8 cellular contexts compared by ENCODE assay signal in genomic region chr11:60905551-60906113, GRCh38. TPM values are rescaled to one million over a fixed set of nuclear protein-coding genes. Genes with fewer than 3 reads are reported as not detected.
DNase-seq lines count a peak whose midpoint lies in the region; ATAC-seq, FAIRE-seq and TF ChIP-seq lines count a peak whose summit lies in the region.

No MANE protein-coding gene starts in this region.

- H3K79me2 ChIP-seq in HepG2 (ENCODE audit: insufficient read depth, low read length), result peaks cover 33% of the 10 kb centered on the region

- peak overlapping the region; percentile 70 to 88 (median 83) for H3K4me3 ChIP-seq in HepG2 (replicated peaks in 1 of 3; ENCODE audit: insufficient read depth in 1 of 3, low read depth in 2 of 3, low read length in 3 of 3)

- peaks cover 17% of the 10 kb centered on the region for H3K27me3 Mint-ChIP-seq in brain

- H3K4me2 ChIP-seq in HepG2 (ENCODE audit: low read depth, low read length), result peak overlapping the region; percentile 89

- TF ChIP-seq EP300 in HepG2 (IDR thresholded peaks at IDR 0.05; ENCODE audit: low read depth in 2 of 2, low read length in 2 of 2) (no peak), HepG2 (CRISPR knock-in tag; IDR thresholded peaks at IDR 0.05; ENCODE audit: borderline replicate concordance) (no peak)

- TF ChIP-seq CTCF in brain (conservative IDR thresholded peaks at IDR 0.05) (no peak), HepG2 (CRISPR knock-in tag; IDR thresholded peaks at IDR 0.05) (no peak)

- peak overlapping the region; percentile 95 for H3K9ac ChIP-seq in HepG2 (ENCODE audit: insufficient read depth, low read depth, low read length)

- peaks cover 37% of the 10 kb centered on the region for H3K4me1 Mint-ChIP-seq in brain

- intact Hi-C loops in HepG2 (cut with micrococcal nuclease; ENCODE audit: unreplicated experiment), result no loop called here

- DNase-seq in DMS 273 (lab: John Stamatoyannopoulos, UW; ENCODE audit: unreplicated experiment), result peak; percentile 49
- DNase-seq in DMS 273 treated with DMSO at 0.1 percent for 48 hours (lab: John Stamatoyannopoulos, UW), result no peak
- DNase-seq in NCI-H226, result peak; percentile 74
- DNase-seq in HepG2 (ENCODE audit: low spot score), result peak; percentile 36
- no peak for DNase-seq in NCI-H510A treated with DMSO at 0.1 percent for 48 hours (lab: John Stamatoyannopoulos, UW)
- DNase-seq in hepatic stellate cell (ENCODE audit: low spot score), result no peak

- no peaks in the 10 kb centered on the region for H3K9me3 ChIP-seq in HepG2 (ENCODE audit: low read length)

- POLR2A ChIA-PET in HepG2 (lab: Yijun Ruan, JAX), result interaction anchor here (0.7 to 1.6 kb wide), 5 partner anchors 8 to 256 kb away, joined by 3 to 5 read pairs (median 3); partner anchors contain the start of genes PTGDR2, TMEM109, TMEM132A and VPS37C

- H3K27ac ChIP-seq in HepG2 (ENCODE audit: extremely low read length, insufficient read depth, low read length), result peak overlapping the region; percentile 94
- peak overlapping the region; percentile 70 for H3K27ac ChIP-seq in temporal lobe (ENCODE audit: low read depth, low read length)

- peaks cover 0 to 5% (median 2%) of the 10 kb centered on the region in 5 experiments for H3K9me3 Mint-ChIP-seq in brain

- peak overlapping the region; percentile 87 to 94 (median 91) for H3K4me3 Mint-ChIP-seq in brain

- CTCF ChIA-PET in HepG2 (lab: Yijun Ruan, JAX; ENCODE audit: low intra/inter-chr PET ratio, low total read pairs), result no interaction called here

- no peaks in the 10 kb centered on the region for H3K27me3 ChIP-seq in HepG2 (ENCODE audit: control insufficient read depth in 1 of 2, insufficient read depth in 2 of 2, low read length in 2 of 2)

- H4K20me1 ChIP-seq in HepG2 (ENCODE audit: insufficient read depth, low read length), result peaks cover 17% of the 10 kb centered on the region

- peaks cover 23% of the 10 kb centered on the region for H3K36me3 Mint-ChIP-seq in brain

- ATAC-seq in HepG2, result peak; percentile 18; the same call in 1 of the 3 replicates

- peaks cover 15 to 31% of the 10 kb centered on the region in 2 experiments; a peak in 4 of 5 replicates for H3K36me3 ChIP-seq in HepG2 (replicated peaks in 1 of 2; ENCODE audit: control insufficient read depth in 1 of 2, insufficient read depth in 2 of 2, low read length in 2 of 2)

- TF ChIP-seq POLR2A in HepG2 (IDR thresholded peaks at IDR 0.05; ENCODE audit: insufficient read depth in 1 of 2, low read depth in 2 of 2, low read length in 2 of 2), result no peak

- peak overlapping the region; percentile 88 to 96 (median 93) for H3K27ac Mint-ChIP-seq in brain

- TF ChIP-seq RAD21 in HepG2 (CRISPR knock-in tag; IDR thresholded peaks at IDR 0.05), result no peak

- 3% methylated on average over 8 of the region's 16 CpGs for WGBS in HepG2 (ENCODE audit: low lambda C conversion rate)

- peaks cover 34% of the 10 kb centered on the region for H3K4me1 ChIP-seq in HepG2 (ENCODE audit: insufficient read depth, low read length)

- in situ Hi-C loops in HepG2 (cut with HindIII; ENCODE audit: extremely low pct_ligation_motif_present, low pct_unique_long_range_greater_than_20kb), result no loop called here

- FAIRE-seq in HepG2 (lab: Jason Lieb, UNC), result no peak

- BruUV-seq in HepG2 (replicated peaks; lab: Mats Ljungman, UMichigan), result TSS peak; percentile 63

- no peak overlapping the region for H2AFZ ChIP-seq in HepG2 (ENCODE audit: low read length)

RNA-seq across cellular contexts. Expression of gene PRPF19, which starts 0.8 kb away (rescaled TPM):
- polyA plus RNA-seq in brain (ENCODE audit: insufficient read depth, low read depth, low replicate concordance) (200 TPM), HepG2 (2011; rRNA removed) (25.0 and 27.4 TPM in 2 replicates)
- total RNA-seq in HepG2 (2016; rRNA removed; fragmentation: Illumina TruSeq; extraction: Trizol) (91.1 and 115 TPM in 2 replicates), temporal lobe (30.2 TPM)
- total RNA-seq in HepG2 (2016; cell fraction: cytosol; rRNA removed; fragmentation: Illumina TruSeq; extraction: Trizol; ENCODE audit: low read depth), result 16.1 and 16.4 TPM in 2 replicates
- 93.5 and 104 TPM in 2 replicates for total RNA-seq in HepG2 (2016; cell fraction: insoluble cytoplasmic fraction; rRNA removed; fragmentation: Illumina TruSeq; extraction: Trizol)
- total RNA-seq in HepG2 (2016; cell fraction: membrane; rRNA removed; fragmentation: Illumina TruSeq; extraction: Trizol), result 37.9 and 40.5 TPM in 2 replicates
- 52.4 and 56.0 TPM in 2 replicates for total RNA-seq in HepG2 (2016; cell fraction: nucleus; rRNA removed; fragmentation: Illumina TruSeq; extraction: Trizol)
- 19.8 and 29.8 TPM in 2 replicates for polyA plus RNA-seq in HepG2 (2011; cell fraction: cytosol; rRNA removed)
- 32.6 and 32.8 TPM in 2 replicates for polyA plus RNA-seq in HepG2 (2011; cell fraction: nucleus; rRNA removed)
- polyA plus RNA-seq in HepG2 (2012), result 56.0 and 62.2 TPM in 2 replicates
- polyA plus RNA-seq in HepG2 (2016; cell fraction: cytosol; fragmentation: Illumina TruSeq; extraction: Trizol; ENCODE audit: low read depth), result 14.7 and 16.9 TPM in 2 replicates
- 125 and 138 TPM in 2 replicates for polyA plus RNA-seq in HepG2 (2016; cell fraction: insoluble cytoplasmic fraction; fragmentation: Illumina TruSeq; extraction: Trizol; ENCODE audit: low read depth)
- 33.6 and 36.5 TPM in 2 replicates for polyA plus RNA-seq in HepG2 (2016; cell fraction: membrane; fragmentation: Illumina TruSeq; extraction: Trizol; ENCODE audit: low read depth)
- 76.8 and 76.9 TPM in 2 replicates for polyA plus RNA-seq in HepG2 (2016; cell fraction: nucleus; fragmentation: Illumina TruSeq; extraction: Trizol; ENCODE audit: insufficient read depth, low read depth)
- polyA minus RNA-seq in HepG2 (2011; rRNA and poly(A)+ RNA removed; ENCODE audit: low replicate concordance), result 52.3 and 71.1 TPM in 2 replicates
- polyA minus RNA-seq in HepG2 (2011; cell fraction: cytosol; rRNA and poly(A)+ RNA removed), result 22.3 and 28.6 TPM in 2 replicates
- 33.5 and 39.2 TPM in 2 replicates for polyA minus RNA-seq in HepG2 (2011; cell fraction: nucleus; rRNA and poly(A)+ RNA removed)

RNA-seq across cellular contexts. Expression of gene TMEM109, which starts 8.3 kb away (rescaled TPM):
- polyA plus RNA-seq in brain (ENCODE audit: insufficient read depth, low read depth, low replicate concordance) (69.7 TPM), HepG2 (2011; rRNA removed) (7.7 and 12.2 TPM in 2 replicates)
- total RNA-seq in HepG2 (2016; rRNA removed; fragmentation: Illumina TruSeq; extraction: Trizol) (10.7 and 18.0 TPM in 2 replicates), temporal lobe (9.1 TPM)
- total RNA-seq in HepG2 (2016; cell fraction: cytosol; rRNA removed; fragmentation: Illumina TruSeq; extraction: Trizol; ENCODE audit: low read depth), result 4.0 TPM in 2 replicates
- 10.2 and 18.3 TPM in 2 replicates for total RNA-seq in HepG2 (2016; cell fraction: insoluble cytoplasmic fraction; rRNA removed; fragmentation: Illumina TruSeq; extraction: Trizol)
- 8.4 and 9.5 TPM in 2 replicates for total RNA-seq in HepG2 (2016; cell fraction: membrane; rRNA removed; fragmentation: Illumina TruSeq; extraction: Trizol)
- 14.1 and 14.6 TPM in 2 replicates for total RNA-seq in HepG2 (2016; cell fraction: nucleus; rRNA removed; fragmentation: Illumina TruSeq; extraction: Trizol)
- polyA plus RNA-seq in HepG2 (2011; cell fraction: cytosol; rRNA removed), result 9.5 and 10.2 TPM in 2 replicates
- 5.5 and 8.4 TPM in 2 replicates for polyA plus RNA-seq in HepG2 (2011; cell fraction: nucleus; rRNA removed)
- 12.8 and 19.4 TPM in 2 replicates for polyA plus RNA-seq in HepG2 (2012)
- polyA plus RNA-seq in HepG2 (2016; cell fraction: cytosol; fragmentation: Illumina TruSeq; extraction: Trizol; ENCODE audit: low read depth), result 3.7 TPM in 2 replicates
- 12.7 and 13.2 TPM in 2 replicates for polyA plus RNA-seq in HepG2 (2016; cell fraction: insoluble cytoplasmic fraction; fragmentation: Illumina TruSeq; extraction: Trizol; ENCODE audit: low read depth)
- polyA plus RNA-seq in HepG2 (2016; cell fraction: membrane; fragmentation: Illumina TruSeq; extraction: Trizol; ENCODE audit: low read depth), result 8.3 and 10.0 TPM in 2 replicates
- 29.4 and 33.0 TPM in 2 replicates for polyA plus RNA-seq in HepG2 (2016; cell fraction: nucleus; fragmentation: Illumina TruSeq; extraction: Trizol; ENCODE audit: insufficient read depth, low read depth)
- polyA minus RNA-seq in HepG2 (2011; rRNA and poly(A)+ RNA removed; ENCODE audit: low replicate concordance), result 9.0 and 55.3 TPM in 2 replicates
- 5.5 and 9.1 TPM in 2 replicates for polyA minus RNA-seq in HepG2 (2011; cell fraction: cytosol; rRNA and poly(A)+ RNA removed)
- polyA minus RNA-seq in HepG2 (2011; cell fraction: nucleus; rRNA and poly(A)+ RNA removed), result 2.2 and 4.5 TPM in 2 replicates

RNA-seq across cellular contexts. Expression of gene TMEM132A, which starts 18.6 kb away (rescaled TPM):
- polyA plus RNA-seq in brain (ENCODE audit: insufficient read depth, low read depth, low replicate concordance) (113 TPM), HepG2 (2011; rRNA removed) (11.1 and 22.7 TPM in 2 replicates)
- total RNA-seq in HepG2 (2016; rRNA removed; fragmentation: Illumina TruSeq; extraction: Trizol) (8.4 and 32.9 TPM in 2 replicates), temporal lobe (105 TPM)
- total RNA-seq in HepG2 (2016; cell fraction: cytosol; rRNA removed; fragmentation: Illumina TruSeq; extraction: Trizol; ENCODE audit: low read depth), result 5.1 and 6.9 TPM in 2 replicates
- 6.9 and 31.8 TPM in 2 replicates for total RNA-seq in HepG2 (2016; cell fraction: insoluble cytoplasmic fraction; rRNA removed; fragmentation: Illumina TruSeq; extraction: Trizol)
- 11.9 and 13.4 TPM in 2 replicates for total RNA-seq in HepG2 (2016; cell fraction: membrane; rRNA removed; fragmentation: Illumina TruSeq; extraction: Trizol)
- 34.0 and 34.7 TPM in 2 replicates for total RNA-seq in HepG2 (2016; cell fraction: nucleus; rRNA removed; fragmentation: Illumina TruSeq; extraction: Trizol)
- polyA plus RNA-seq in HepG2 (2011; cell fraction: cytosol; rRNA removed), result 16.2 and 18.8 TPM in 2 replicates
- polyA plus RNA-seq in HepG2 (2011; cell fraction: nucleus; rRNA removed), result 103 and 122 TPM in 2 replicates
- 19.3 and 25.4 TPM in 2 replicates for polyA plus RNA-seq in HepG2 (2012)
- polyA plus RNA-seq in HepG2 (2016; cell fraction: cytosol; fragmentation: Illumina TruSeq; extraction: Trizol; ENCODE audit: low read depth), result 3.3 and 4.8 TPM in 2 replicates
- polyA plus RNA-seq in HepG2 (2016; cell fraction: insoluble cytoplasmic fraction; fragmentation: Illumina TruSeq; extraction: Trizol; ENCODE audit: low read depth), result 7.6 and 10.7 TPM in 2 replicates
- 8.3 and 10.4 TPM in 2 replicates for polyA plus RNA-seq in HepG2 (2016; cell fraction: membrane; fragmentation: Illumina TruSeq; extraction: Trizol; ENCODE audit: low read depth)
- 64.1 and 72.1 TPM in 2 replicates for polyA plus RNA-seq in HepG2 (2016; cell fraction: nucleus; fragmentation: Illumina TruSeq; extraction: Trizol; ENCODE audit: insufficient read depth, low read depth)
- polyA minus RNA-seq in HepG2 (2011; rRNA and poly(A)+ RNA removed; ENCODE audit: low replicate concordance), result 19.8 and 31.0 TPM in 2 replicates
- polyA minus RNA-seq in HepG2 (2011; cell fraction: cytosol; rRNA and poly(A)+ RNA removed), result 15.7 and 16.8 TPM in 2 replicates
- polyA minus RNA-seq in HepG2 (2011; cell fraction: nucleus; rRNA and poly(A)+ RNA removed), result 19.7 and 26.0 TPM in 2 replicates

RNA-seq across cellular contexts. Expression of gene ZP1, which starts 38.3 kb away (rescaled TPM):
- 1.0 TPM for polyA plus RNA-seq in brain (ENCODE audit: insufficient read depth, low read depth, low replicate concordance)
- not detected in 2 replicates for total RNA-seq in HepG2 (2016; rRNA removed; fragmentation: Illumina TruSeq; extraction: Trizol)
- not detected in 2 replicates for total RNA-seq in HepG2 (2016; cell fraction: cytosol; rRNA removed; fragmentation: Illumina TruSeq; extraction: Trizol; ENCODE audit: low read depth)
- not detected in 2 replicates for total RNA-seq in HepG2 (2016; cell fraction: insoluble cytoplasmic fraction; rRNA removed; fragmentation: Illumina TruSeq; extraction: Trizol)
- not detected in 2 replicates for total RNA-seq in HepG2 (2016; cell fraction: membrane; rRNA removed; fragmentation: Illumina TruSeq; extraction: Trizol)
- total RNA-seq in HepG2 (2016; cell fraction: nucleus; rRNA removed; fragmentation: Illumina TruSeq; extraction: Trizol), result not detected in 2 replicates
- polyA plus RNA-seq in HepG2 (2011; rRNA removed), result 0.16 and 0.26 TPM in 2 replicates
- polyA plus RNA-seq in HepG2 (2011; cell fraction: cytosol; rRNA removed), result 0.05 and 0.25 TPM in 2 replicates
- 0.82 and 1.1 TPM in 2 replicates for polyA plus RNA-seq in HepG2 (2011; cell fraction: nucleus; rRNA removed)
- polyA plus RNA-seq in HepG2 (2012), result not detected in 2 replicates
- polyA plus RNA-seq in HepG2 (2016; cell fraction: cytosol; fragmentation: Illumina TruSeq; extraction: Trizol; ENCODE audit: low read depth), result not detected in 2 replicates
- polyA plus RNA-seq in HepG2 (2016; cell fraction: insoluble cytoplasmic fraction; fragmentation: Illumina TruSeq; extraction: Trizol; ENCODE audit: low read depth), result not detected in 2 replicates
- polyA plus RNA-seq in HepG2 (2016; cell fraction: membrane; fragmentation: Illumina TruSeq; extraction: Trizol; ENCODE audit: low read depth), result not detected in 2 replicates
- polyA plus RNA-seq in HepG2 (2016; cell fraction: nucleus; fragmentation: Illumina TruSeq; extraction: Trizol; ENCODE audit: insufficient read depth, low read depth), result not detected in 2 replicates
- polyA minus RNA-seq in HepG2 (2011; rRNA and poly(A)+ RNA removed; ENCODE audit: low replicate concordance), result not detected in 2 replicates
- polyA minus RNA-seq in HepG2 (2011; cell fraction: cytosol; rRNA and poly(A)+ RNA removed), result not detected in 2 replicates
- not detected in 2 replicates for polyA minus RNA-seq in HepG2 (2011; cell fraction: nucleus; rRNA and poly(A)+ RNA removed)
- total RNA-seq in temporal lobe, result not detected

RNA-seq across cellular contexts. Expression of gene SLC15A3, which starts 46.3 kb away (rescaled TPM):
- polyA plus RNA-seq in brain (ENCODE audit: insufficient read depth, low read depth, low replicate concordance) (11.9 TPM), HepG2 (2011; rRNA removed) (0.45 and 1.1 TPM in 2 replicates)
- total RNA-seq in HepG2 (2016; rRNA removed; fragmentation: Illumina TruSeq; extraction: Trizol) (0.58 and 0.77 TPM in 2 replicates), temporal lobe (2.0 TPM)
- total RNA-seq in HepG2 (2016; cell fraction: cytosol; rRNA removed; fragmentation: Illumina TruSeq; extraction: Trizol; ENCODE audit: low read depth), result 0.09 TPM in 1 of 2 replicates, not detected in the other
- total RNA-seq in HepG2 (2016; cell fraction: insoluble cytoplasmic fraction; rRNA removed; fragmentation: Illumina TruSeq; extraction: Trizol), result 0.49 and 1.1 TPM in 2 replicates
- 0.49 and 1.1 TPM in 2 replicates for total RNA-seq in HepG2 (2016; cell fraction: membrane; rRNA removed; fragmentation: Illumina TruSeq; extraction: Trizol)
- total RNA-seq in HepG2 (2016; cell fraction: nucleus; rRNA removed; fragmentation: Illumina TruSeq; extraction: Trizol), result 1.8 and 2.8 TPM in 2 replicates
- polyA plus RNA-seq in HepG2 (2011; cell fraction: cytosol; rRNA removed), result 0.23 and 0.60 TPM in 2 replicates
- 0.97 and 1.0 TPM in 2 replicates for polyA plus RNA-seq in HepG2 (2011; cell fraction: nucleus; rRNA removed)
- 0.27 TPM in 1 of 2 replicates, not detected in the other for polyA plus RNA-seq in HepG2 (2012)
- 0.18 and 0.51 TPM in 2 replicates for polyA plus RNA-seq in HepG2 (2016; cell fraction: cytosol; fragmentation: Illumina TruSeq; extraction: Trizol; ENCODE audit: low read depth)
- 0.53 and 0.84 TPM in 2 replicates for polyA plus RNA-seq in HepG2 (2016; cell fraction: insoluble cytoplasmic fraction; fragmentation: Illumina TruSeq; extraction: Trizol; ENCODE audit: low read depth)
- 0.44 and 0.58 TPM in 2 replicates for polyA plus RNA-seq in HepG2 (2016; cell fraction: membrane; fragmentation: Illumina TruSeq; extraction: Trizol; ENCODE audit: low read depth)
- polyA plus RNA-seq in HepG2 (2016; cell fraction: nucleus; fragmentation: Illumina TruSeq; extraction: Trizol; ENCODE audit: insufficient read depth, low read depth), result 1.3 TPM in 1 of 2 replicates, not detected in the other
- 1.4 and 4.0 TPM in 2 replicates for polyA minus RNA-seq in HepG2 (2011; rRNA and poly(A)+ RNA removed; ENCODE audit: low replicate concordance)
- polyA minus RNA-seq in HepG2 (2011; cell fraction: cytosol; rRNA and poly(A)+ RNA removed), result 0.97 and 1.5 TPM in 2 replicates
- polyA minus RNA-seq in HepG2 (2011; cell fraction: nucleus; rRNA and poly(A)+ RNA removed), result 1.5 and 1.6 TPM in 2 replicates

Comparison
In these comparisons a context has a peak if more than half of its experiments do, and no peak if none do; other contexts are left out.
1. DNase-seq: peak in DMS 273 (single experiment), NCI-H226 (single experiment) and HepG2 (single experiment); none in DMS 273 treated with DMSO at 0.1 percent for 48 hours (single experiment), NCI-H510A treated with DMSO at 0.1 percent for 48 hours (single experiment) and hepatic stellate cell (single experiment).